1 cellular context compared by ENCODE assay signal in the genomic region with DNA sequence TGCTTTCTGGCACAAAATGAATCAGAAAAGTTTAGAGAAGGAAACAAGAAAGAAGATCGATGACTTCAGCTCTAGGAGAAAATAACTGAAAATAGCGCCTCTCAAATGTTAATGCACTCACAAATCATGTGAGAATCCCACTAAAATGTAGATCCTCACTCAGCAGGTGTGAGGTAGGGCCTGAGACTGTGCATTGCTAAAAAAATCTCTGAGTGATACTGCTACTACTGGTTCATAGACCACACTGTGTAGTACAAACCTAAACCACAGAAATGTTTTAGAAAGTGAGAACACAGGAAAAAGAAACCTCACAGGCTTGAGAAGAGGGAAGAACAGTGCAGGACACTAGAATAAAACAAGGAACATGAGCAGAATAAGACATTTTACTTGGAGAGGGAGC.
A peak's percentile ranks its signal among the peaks of the same experiment; 100 is the strongest.
TF ChIP-seq lines count a peak whose summit lies in the region.

No MANE protein-coding gene starts in this region.

TF ChIP-seq in GM12878, 131 proteins besides CTCF, POLR2A, EP300 and RAD21:
- peak; percentile 79 for TF ChIP-seq EED (IDR thresholded peaks at IDR 0.05; ENCODE audit: low read depth)
- TF ChIP-seq YBX1 (IDR thresholded peaks at IDR 0.05), result no peak
- TF ChIP-seq MEF2A (IDR thresholded peaks at IDR 0.05; ENCODE audit: insufficient read depth, low read depth, low read length), result 0 out of 2 replicates have a peak, but pooled peaks have one; percentile 12
- peak; percentile 25; the same call in 1 of the 2 replicates for TF ChIP-seq CREM (IDR thresholded peaks at IDR 0.05; ENCODE audit: low read depth)
- no peak for TF ChIP-seq SIN3A (IDR thresholded peaks at IDR 0.05; ENCODE audit: low read depth, low read length)
- TF ChIP-seq NFIC (IDR thresholded peaks at IDR 0.05; ENCODE audit: low read depth, low read length), result peak; percentile 80; the same call in 1 of the 2 replicates
- no peak for TF ChIP-seq NR2F1 (conservative IDR thresholded peaks at IDR 0.05)
- TF ChIP-seq, protein P1, sequence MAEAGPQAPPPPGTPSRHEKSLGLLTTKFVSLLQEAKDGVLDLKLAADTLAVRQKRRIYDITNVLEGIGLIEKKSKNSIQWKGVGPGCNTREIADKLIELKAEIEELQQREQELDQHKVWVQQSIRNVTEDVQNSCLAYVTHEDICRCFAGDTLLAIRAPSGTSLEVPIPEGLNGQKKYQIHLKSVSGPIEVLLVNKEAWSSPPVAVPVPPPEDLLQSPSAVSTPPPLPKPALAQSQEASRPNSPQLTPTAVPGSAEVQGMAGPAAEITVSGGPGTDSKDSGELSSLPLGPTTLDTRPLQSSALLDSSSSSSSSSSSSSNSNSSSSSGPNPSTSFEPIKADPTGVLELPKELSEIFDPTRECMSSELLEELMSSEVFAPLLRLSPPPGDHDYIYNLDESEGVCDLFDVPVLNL (IDR thresholded peaks at IDR 0.05; ENCODE audit: low read depth, low read length), result no peak
- TF ChIP-seq SREBF1 (IDR thresholded peaks at IDR 0.05; ENCODE audit: low read length), result no peak
- TF ChIP-seq TCF12 (IDR thresholded peaks at IDR 0.05; ENCODE audit: low read depth, low read length), result no peak
- TF ChIP-seq NR2C1 (IDR thresholded peaks at IDR 0.05), result no peak
- TF ChIP-seq JUNB (IDR thresholded peaks at IDR 0.05), result peak; percentile 77
- TF ChIP-seq MYB (IDR thresholded peaks at IDR 0.05; ENCODE audit: borderline replicate concordance, low read depth, low read length), result no peak
- TF ChIP-seq FOXM1 (IDR thresholded peaks at IDR 0.05; ENCODE audit: low read depth, low read length), result 0 out of 2 replicates have a peak, but pooled peaks have one; percentile 42
- TF ChIP-seq RUNX3 (IDR thresholded peaks at IDR 0.05; ENCODE audit: low read length), result peak; percentile 94
- no peak for TF ChIP-seq FOXK2 (IDR thresholded peaks at IDR 0.05)
- no peak for TF ChIP-seq TBL1XR1 (IDR thresholded peaks at IDR 0.05; ENCODE audit: low read depth, low read length)
- no peak for TF ChIP-seq SIX5 (IDR thresholded peaks at IDR 0.05; ENCODE audit: low read depth, low read length, severe bottlenecking)
- peak in 1 of 2 experiments; percentile 85; a peak in 2 of 4 replicates for TF ChIP-seq ETV6 (conservative IDR thresholded peaks at IDR 0.05 in 1 of 2, IDR thresholded peaks at IDR 0.05 in 1 of 2; ENCODE audit: borderline replicate concordance in 1 of 2, low read depth in 1 of 2)
- peak in 1 of 2 experiments; percentile 17; a peak in 2 of 4 replicates for TF ChIP-seq IKZF2 (IDR thresholded peaks at IDR 0.05)
- TF ChIP-seq SUZ12 (IDR thresholded peaks at IDR 0.05; ENCODE audit: unreplicated experiment), result no peak
- TF ChIP-seq ZBED1 (IDR thresholded peaks at IDR 0.05; ENCODE audit: borderline replicate concordance), result peak; percentile 50; the same call in 1 of the 2 replicates
- no peak for TF ChIP-seq HCFC1 (IDR thresholded peaks at IDR 0.05; ENCODE audit: low read length)
- TF ChIP-seq, protein P2, sequence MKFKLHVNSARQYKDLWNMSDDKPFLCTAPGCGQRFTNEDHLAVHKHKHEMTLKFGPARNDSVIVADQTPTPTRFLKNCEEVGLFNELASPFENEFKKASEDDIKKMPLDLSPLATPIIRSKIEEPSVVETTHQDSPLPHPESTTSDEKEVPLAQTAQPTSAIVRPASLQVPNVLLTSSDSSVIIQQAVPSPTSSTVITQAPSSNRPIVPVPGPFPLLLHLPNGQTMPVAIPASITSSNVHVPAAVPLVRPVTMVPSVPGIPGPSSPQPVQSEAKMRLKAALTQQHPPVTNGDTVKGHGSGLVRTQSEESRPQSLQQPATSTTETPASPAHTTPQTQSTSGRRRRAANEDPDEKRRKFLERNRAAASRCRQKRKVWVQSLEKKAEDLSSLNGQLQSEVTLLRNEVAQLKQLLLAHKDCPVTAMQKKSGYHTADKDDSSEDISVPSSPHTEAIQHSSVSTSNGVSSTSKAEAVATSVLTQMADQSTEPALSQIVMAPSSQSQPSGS (IDR thresholded peaks at IDR 0.05; ENCODE audit: low read length), result peak; percentile 34; the same call in 1 of the 2 replicates
- TF ChIP-seq KLF5 (IDR thresholded peaks at IDR 0.05; ENCODE audit: partially characterized antibody), result no peak
- no peak for TF ChIP-seq HDGF (IDR thresholded peaks at IDR 0.05)
- TF ChIP-seq MYC (IDR thresholded peaks at IDR 0.05; ENCODE audit: insufficient read depth, insufficient read length, insufficient replicate concordance, low read length, severe bottlenecking), result no peak
- TF ChIP-seq, protein P3, sequence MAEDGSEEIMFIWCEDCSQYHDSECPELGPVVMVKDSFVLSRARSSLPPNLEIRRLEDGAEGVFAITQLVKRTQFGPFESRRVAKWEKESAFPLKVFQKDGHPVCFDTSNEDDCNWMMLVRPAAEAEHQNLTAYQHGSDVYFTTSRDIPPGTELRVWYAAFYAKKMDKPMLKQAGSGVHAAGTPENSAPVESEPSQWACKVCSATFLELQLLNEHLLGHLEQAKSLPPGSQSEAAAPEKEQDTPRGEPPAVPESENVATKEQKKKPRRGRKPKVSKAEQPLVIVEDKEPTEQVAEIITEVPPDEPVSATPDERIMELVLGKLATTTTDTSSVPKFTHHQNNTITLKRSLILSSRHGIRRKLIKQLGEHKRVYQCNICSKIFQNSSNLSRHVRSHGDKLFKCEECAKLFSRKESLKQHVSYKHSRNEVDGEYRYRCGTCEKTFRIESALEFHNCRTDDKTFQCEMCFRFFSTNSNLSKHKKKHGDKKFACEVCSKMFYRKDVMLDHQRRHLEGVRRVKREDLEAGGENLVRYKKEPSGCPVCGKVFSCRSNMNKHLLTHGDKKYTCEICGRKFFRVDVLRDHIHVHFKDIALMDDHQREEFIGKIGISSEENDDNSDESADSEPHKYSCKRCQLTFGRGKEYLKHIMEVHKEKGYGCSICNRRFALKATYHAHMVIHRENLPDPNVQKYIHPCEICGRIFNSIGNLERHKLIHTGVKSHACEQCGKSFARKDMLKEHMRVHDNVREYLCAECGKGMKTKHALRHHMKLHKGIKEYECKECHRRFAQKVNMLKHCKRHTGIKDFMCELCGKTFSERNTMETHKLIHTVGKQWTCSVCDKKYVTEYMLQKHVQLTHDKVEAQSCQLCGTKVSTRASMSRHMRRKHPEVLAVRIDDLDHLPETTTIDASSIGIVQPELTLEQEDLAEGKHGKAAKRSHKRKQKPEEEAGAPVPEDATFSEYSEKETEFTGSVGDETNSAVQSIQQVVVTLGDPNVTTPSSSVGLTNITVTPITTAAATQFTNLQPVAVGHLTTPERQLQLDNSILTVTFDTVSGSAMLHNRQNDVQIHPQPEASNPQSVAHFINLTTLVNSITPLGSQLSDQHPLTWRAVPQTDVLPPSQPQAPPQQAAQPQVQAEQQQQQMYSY (CRISPR knock-in tag; IDR thresholded peaks at IDR 0.05), result no peak
